27 cellular contexts compared by ENCODE assay signal in the genomic region with DNA sequence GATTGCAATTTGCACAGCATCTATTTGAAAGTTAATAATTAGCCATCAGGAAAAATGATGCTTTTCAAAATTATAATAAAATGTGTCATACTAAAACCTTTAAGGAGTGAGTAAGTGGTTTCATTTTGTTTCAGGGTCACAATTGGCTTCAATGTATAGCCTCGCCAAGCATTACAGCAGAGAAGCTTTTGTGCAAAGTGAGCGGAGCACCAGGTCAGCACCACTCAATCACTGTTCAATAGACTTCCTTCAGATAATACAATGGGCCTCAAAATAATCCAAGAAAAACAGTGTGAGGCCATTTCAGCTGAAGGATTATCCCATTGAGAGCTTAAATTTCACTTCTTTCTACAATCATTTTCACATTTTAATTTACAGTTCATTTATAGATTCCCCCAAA.
"Had no signal": no experiment of that assay in that cellular context is flagged by ENCODE, and none has a peak within 500 bp of the region (broad histone marks: within the 10 kb centered on the region; RNA-seq: fewer than 3 reads in every experiment).

No MANE protein-coding gene starts in this region.

- H3K4me3 ChIP-seq: coronary artery, dorsolateral prefrontal cortex had no signal

- H3K9me3 Mint-ChIP-seq: dendritic cell treated with granulocyte-macrophage colony-stimulating factor and Interleukin-4, amounts not matched to agents 40 ng/mL and 50 ng/mL, for 4 days had no signal

- DNase-seq: activated CD4-positive, alpha-beta memory T cell treated with anti-CD3 and anti-CD28 coated beads, Interleukin-2, amount 10 ng/mL, durations not matched to agents 7 days and 5 days; activated CD4-positive, alpha-beta T cell treated with anti-CD3 and anti-CD28 coated beads for 1 hour; activated CD4-positive, alpha-beta T cell treated with anti-CD3 and anti-CD28 coated beads for 4 hours; activated CD4-positive, alpha-beta T cell treated with anti-CD3 and anti-CD28 coated beads, Interleukin-2, amount 10 ng/mL, durations not matched to agents 7 days and 5 days; activated CD4-positive, alpha-beta T cell treated with anti-CD3 and anti-CD28 coated beads, Interleukin-2, amount 50 U/mL, for 4 hours; activated effector memory CD4-positive, alpha-beta T cell treated with Interleukin-2 at 50 U/mL for 16 hours; activated gamma-delta T cell treated with Interleukin-2 at 50 U/mL for 16 hours; activated naive CD4-positive, alpha-beta T cell treated with anti-CD3 and anti-CD28 coated beads, Interleukin-2, amount 50 U/mL, for 16 hours; activated naive CD4-positive, alpha-beta T cell treated with Interleukin-2 at 50 U/mL for 16 hours; activated T-cell treated with anti-CD3 and anti-CD28 coated beads, Interleukin-2, amount 50 U/mL, for 4 hours; amniotic stem cell; anterior cingulate cortex; brain microvascular endothelial cell; dorsolateral prefrontal cortex; effector CD4-positive, alpha-beta T cell; effector memory CD8-positive, alpha-beta T cell; foreskin fibroblast; head of caudate nucleus; T-helper 2 cell had no signal

- ATAC-seq: activated T-cell treated with anti-CD3 and anti-CD28 coated beads, Interleukin-2, amount 50 U/mL, for 4 hours; activated T-helper 17 cell treated with anti-CD3 and anti-CD28 coated beads, Interleukin-2, amount 50 U/mL, for 72 hours; effector memory CD8-positive, alpha-beta T cell; esophagus mucosa; WTC11 had no signal

- H3K27ac Mint-ChIP-seq: activated CD4-positive, alpha-beta memory T cell treated with anti-CD3 and anti-CD28 coated beads, Interleukin-2, amount 10 ng/mL, durations not matched to agents 7 days and 5 days; activated CD4-positive, alpha-beta T cell treated with anti-CD3 and anti-CD28 coated beads, Interleukin-2, amount 10 ng/mL, durations not matched to agents 7 days and 5 days; activated naive CD8-positive, alpha-beta T cell; activated T-helper 17 cell treated with anti-CD3 and anti-CD28 coated beads, Interleukin-2, amount 50 U/mL, for 72 hours; dendritic cell treated with granulocyte-macrophage colony-stimulating factor and Interleukin-4, amounts not matched to agents 40 ng/mL and 50 ng/mL, for 4 days; effector memory CD8-positive, alpha-beta T cell; WTC11 had no signal

- H3K36me3 ChIP-seq: brain microvascular endothelial cell had no signal

- H3K4me1 Mint-ChIP-seq: activated CD4-positive, alpha-beta memory T cell treated with anti-CD3 and anti-CD28 coated beads, Interleukin-2, amount 10 ng/mL, durations not matched to agents 7 days and 5 days; activated CD4-positive, alpha-beta T cell treated with anti-CD3 and anti-CD28 coated beads, Interleukin-2, amount 10 ng/mL, durations not matched to agents 7 days and 5 days; activated T-helper 17 cell treated with anti-CD3 and anti-CD28 coated beads, Interleukin-2, amount 50 U/mL, for 72 hours; central memory CD8-positive, alpha-beta T cell; WTC11 had no signal

- H3K27me3 Mint-ChIP-seq: activated CD4-positive, alpha-beta memory T cell treated with anti-CD3 and anti-CD28 coated beads, Interleukin-2, amount 10 ng/mL, durations not matched to agents 7 days and 5 days; activated CD4-positive, alpha-beta T cell treated with anti-CD3 and anti-CD28 coated beads, Interleukin-2, amount 10 ng/mL, durations not matched to agents 7 days and 5 days; activated naive CD8-positive, alpha-beta T cell; activated T-helper 17 cell treated with anti-CD3 and anti-CD28 coated beads, Interleukin-2, amount 50 U/mL, for 72 hours; central memory CD8-positive, alpha-beta T cell; dendritic cell treated with granulocyte-macrophage colony-stimulating factor and Interleukin-4, amounts not matched to agents 40 ng/mL and 50 ng/mL, for 4 days; effector memory CD8-positive, alpha-beta T cell had no signal

- H3K36me3 Mint-ChIP-seq: activated naive CD8-positive, alpha-beta T cell; WTC11 had no signal

- H3K27me3 ChIP-seq: brain microvascular endothelial cell, dorsolateral prefrontal cortex had no signal

- H3K4me3 Mint-ChIP-seq: activated CD4-positive, alpha-beta memory T cell treated with anti-CD3 and anti-CD28 coated beads, Interleukin-2, amount 10 ng/mL, durations not matched to agents 7 days and 5 days; activated CD4-positive, alpha-beta T cell treated with anti-CD3 and anti-CD28 coated beads, Interleukin-2, amount 10 ng/mL, durations not matched to agents 7 days and 5 days; activated naive CD8-positive, alpha-beta T cell; activated T-cell treated with anti-CD3 and anti-CD28 coated beads, Interleukin-2, amount 50 U/mL, for 4 hours; activated T-helper 17 cell treated with anti-CD3 and anti-CD28 coated beads, Interleukin-2, amount 50 U/mL, for 72 hours; central memory CD8-positive, alpha-beta T cell; dendritic cell treated with granulocyte-macrophage colony-stimulating factor and Interleukin-4, amounts not matched to agents 40 ng/mL and 50 ng/mL, for 4 days; effector memory CD8-positive, alpha-beta T cell; WTC11 had no signal

- H3K27ac ChIP-seq: brain microvascular endothelial cell, coronary artery, dorsolateral prefrontal cortex, VCaP had no signal
